In the genomic region with DNA sequence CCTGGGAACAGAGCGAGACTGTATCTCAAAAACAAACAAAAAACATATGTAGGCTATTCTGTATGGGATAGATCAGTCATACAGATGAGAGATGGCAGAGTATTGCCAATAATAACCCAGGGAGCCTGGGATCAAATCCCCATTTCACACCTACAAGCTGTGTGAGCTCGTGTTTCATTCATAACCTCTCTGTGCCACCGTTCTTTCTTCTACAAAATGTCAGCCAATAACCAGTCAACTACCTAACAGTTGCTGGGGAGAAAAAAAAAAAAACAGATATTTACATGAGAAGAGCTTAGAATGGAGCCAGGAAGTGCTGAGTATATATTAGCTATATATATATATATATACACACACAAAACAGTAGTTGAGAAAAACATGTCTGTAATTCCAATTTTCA, we compare ENCODE assay signal across 29 cellular contexts. TPM values are rescaled to one million over a fixed set of nuclear protein-coding genes. Genes with fewer than 3 reads are reported as not detected.
"Had no signal": no experiment of that assay in that cellular context is flagged by ENCODE, and none has a peak within 500 bp of the region (broad histone marks: within the 10 kb centered on the region; RNA-seq: fewer than 3 reads in every experiment).

No MANE protein-coding gene starts in this region.

- H3K27me3 ChIP-seq: ascending aorta, body of pancreas had no signal

- H3K9me3 ChIP-seq: ascending aorta, body of pancreas, Peyer's patch, SJSA1 had no signal

- H3K36me3 ChIP-seq: ascending aorta, Peyer's patch, SJSA1 had no signal

- H3K27ac ChIP-seq: ascending aorta, body of pancreas, Peyer's patch, RWPE1, SJSA1 had no signal

- H3K4me1 ChIP-seq: ascending aorta, SJSA1 had no signal

- H3K4me3 ChIP-seq: ascending aorta, body of pancreas, Peyer's patch, SJSA1 had no signal

- DNase-seq: activated B cell treated with CpG ODN at 0.5 μM for 24 hours; activated CD4-positive, alpha-beta T cell treated with anti-CD3 and anti-CD28 coated beads for 1 hour; activated CD4-positive, alpha-beta T cell treated with anti-CD3 and anti-CD28 coated beads, Interleukin-2, amount 10 ng/mL, durations not matched to agents 24 days and 14 days; activated CD4-positive, alpha-beta T cell treated with anti-CD3 and anti-CD28 coated beads, Interleukin-2, amount 50 U/mL, for 48 hours; activated CD8-positive, alpha-beta memory T cell treated with anti-CD3 and anti-CD28 coated beads, Interleukin-2, amount 10 ng/mL, durations not matched to agents 7 days and 5 days; activated effector memory CD4-positive, alpha-beta T cell treated with anti-CD3 and anti-CD28 coated beads, Interleukin-2, amount 50 U/mL, for 16 hours; activated naive CD4-positive, alpha-beta T cell treated with Interleukin-2 at 50 U/mL for 16 hours; activated naive CD8-positive, alpha-beta T cell treated with anti-CD3 and anti-CD28 coated beads, Interleukin-2, amount 50 U/mL, for 24 hours; activated T-cell treated with anti-CD3 and anti-CD28 coated beads, Interleukin-2, amount 50 U/mL, for 4 hours; amniotic stem cell; body of pancreas; MM.1S; NCI-H1105; NCI-H1436; NCI-H1694 treated with DMSO at 0.1 percent for 48 hours; NCI-H2029 treated with DMSO at 0.1 percent for 48 hours; NCI-H510A treated with DMSO at 0.1 percent for 48 hours; NCI-H69; NK-92 treated with Interleukin-12 subunit alpha and Interleukin-12 subunit beta, amount 100 ng/mL, for 24 hours; SHP77; T-cell; T-helper 2 cell; T1000 had no signal

- ATAC-seq: activated CD8-positive, alpha-beta memory T cell treated with anti-CD3 and anti-CD28 coated beads, Interleukin-2, amount 10 ng/mL, durations not matched to agents 7 days and 5 days; activated naive CD4-positive, alpha-beta T cell treated with anti-CD3 and anti-CD28 coated beads, Interleukin-2, amount 50 U/mL, for 72 hours; activated naive CD8-positive, alpha-beta T cell treated with anti-CD3 and anti-CD28 coated beads, Interleukin-2, amount 50 U/mL, for 24 hours; activated T-cell treated with anti-CD3 and anti-CD28 coated beads, Interleukin-2, amount 50 U/mL, for 4 hours; body of pancreas; T-cell had no signal

RNA-seq across cellular contexts. Expression of gene IFNL2, which starts 6.5 kb away (rescaled TPM):
- total RNA-seq: activated B cell treated with CpG ODN at 0.5 μM for 24 hours; activated CD4-positive, alpha-beta T cell treated with anti-CD3 and anti-CD28 coated beads, Interleukin-2, amount 10 ng/mL, durations not matched to agents 24 days and 14 days; activated CD8-positive, alpha-beta memory T cell treated with anti-CD3 and anti-CD28 coated beads, Interleukin-2, amount 10 ng/mL, durations not matched to agents 7 days and 5 days; activated T-cell treated with anti-CD3 and anti-CD28 coated beads, Interleukin-2, amount 50 U/mL, for 4 hours; ascending aorta; body of pancreas; bronchial epithelial cell; Peyer's patch; SJSA1; T-cell had no signal

RNA-seq across cellular contexts. Expression of gene IFNL4, which starts 13.0 kb away (rescaled TPM):
- total RNA-seq: activated B cell treated with CpG ODN at 0.5 μM for 24 hours; activated CD4-positive, alpha-beta T cell treated with anti-CD3 and anti-CD28 coated beads, Interleukin-2, amount 10 ng/mL, durations not matched to agents 24 days and 14 days; activated CD8-positive, alpha-beta memory T cell treated with anti-CD3 and anti-CD28 coated beads, Interleukin-2, amount 10 ng/mL, durations not matched to agents 7 days and 5 days; activated naive CD4-positive, alpha-beta T cell treated with anti-CD3 and anti-CD28 coated beads, Interleukin-2, amount 50 U/mL, for 72 hours; activated T-cell treated with anti-CD3 and anti-CD28 coated beads, Interleukin-2, amount 50 U/mL, for 4 hours; ascending aorta; body of pancreas; bronchial epithelial cell; Peyer's patch; SJSA1; T-cell had no signal

RNA-seq across cellular contexts. Expression of gene IFNL3, which starts 16.9 kb away (rescaled TPM):
- total RNA-seq: activated B cell treated with CpG ODN at 0.5 μM for 24 hours; activated CD4-positive, alpha-beta T cell treated with anti-CD3 and anti-CD28 coated beads, Interleukin-2, amount 10 ng/mL, durations not matched to agents 24 days and 14 days; activated T-cell treated with anti-CD3 and anti-CD28 coated beads, Interleukin-2, amount 50 U/mL, for 4 hours; ascending aorta; body of pancreas; bronchial epithelial cell; Peyer's patch; SJSA1; T-cell had no signal

RNA-seq across cellular contexts. Expression of gene IFNL1, which starts 34.5 kb away (rescaled TPM):
- total RNA-seq: activated B cell treated with CpG ODN at 0.5 μM for 24 hours; activated CD4-positive, alpha-beta T cell treated with anti-CD3 and anti-CD28 coated beads, Interleukin-2, amount 10 ng/mL, durations not matched to agents 24 days and 14 days; activated T-cell treated with anti-CD3 and anti-CD28 coated beads, Interleukin-2, amount 50 U/mL, for 4 hours; ascending aorta; body of pancreas; bronchial epithelial cell; Peyer's patch; SJSA1 had no signal

RNA-seq across cellular contexts. Expression of gene SYCN, which starts 57.6 kb away (rescaled TPM):
- total RNA-seq: activated B cell treated with CpG ODN at 0.5 μM for 24 hours; activated CD4-positive, alpha-beta T cell treated with anti-CD3 and anti-CD28 coated beads, Interleukin-2, amount 10 ng/mL, durations not matched to agents 24 days and 14 days; activated CD8-positive, alpha-beta memory T cell treated with anti-CD3 and anti-CD28 coated beads, Interleukin-2, amount 10 ng/mL, durations not matched to agents 7 days and 5 days; activated naive CD4-positive, alpha-beta T cell treated with anti-CD3 and anti-CD28 coated beads, Interleukin-2, amount 50 U/mL, for 72 hours; ascending aorta; bronchial epithelial cell; Peyer's patch; SJSA1 had no signal
